8 cellular contexts compared by ENCODE assay signal in the genomic region with DNA sequence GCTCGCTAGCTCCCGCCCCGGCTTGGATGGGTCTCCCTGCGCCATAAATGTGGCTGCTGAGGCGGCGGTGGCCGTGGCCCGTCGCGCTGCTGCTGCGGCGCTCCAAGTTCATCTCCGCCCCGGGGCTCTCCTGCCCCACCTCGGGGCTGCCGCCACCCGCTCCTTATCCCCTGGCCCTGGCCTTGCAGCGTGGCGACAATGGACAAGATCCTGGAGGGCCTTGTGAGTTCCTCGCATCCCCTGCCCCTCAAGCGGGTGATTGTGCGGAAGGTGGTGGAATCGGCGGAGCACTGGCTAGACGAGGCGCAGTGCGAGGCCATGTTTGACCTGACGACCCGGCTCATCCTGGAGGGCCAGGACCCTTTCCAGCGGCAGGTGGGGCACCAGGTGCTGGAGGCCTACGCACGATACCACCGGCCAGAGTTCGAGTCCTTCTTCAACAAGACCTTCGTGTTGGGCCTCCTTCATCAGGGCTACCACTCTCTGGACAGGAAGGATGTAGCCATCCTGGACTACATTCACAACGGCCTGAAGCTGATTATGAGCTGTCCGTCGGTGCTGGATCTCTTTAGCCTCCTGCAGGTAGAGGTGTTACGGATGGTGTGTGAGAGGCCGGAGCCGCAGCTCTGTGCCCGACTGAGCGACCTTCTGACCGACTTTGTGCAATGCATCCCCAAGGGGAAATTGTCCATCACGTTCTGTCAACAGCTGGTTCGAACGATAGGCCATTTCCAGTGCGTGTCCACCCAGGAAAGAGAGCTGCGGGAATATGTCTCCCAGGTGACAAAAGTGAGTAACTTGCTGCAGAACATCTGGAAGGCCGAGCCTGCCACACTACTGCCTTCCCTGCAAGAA. TPM values are rescaled to one million over a fixed set of nuclear protein-coding genes. Genes with fewer than 3 reads are reported as not detected.
DNase-seq lines count a peak whose midpoint lies in the region; TF ChIP-seq lines count a peak whose summit lies in the region.

No MANE protein-coding gene starts in this region.

- no peaks in the 10 kb centered on the region for H3K9me3 ChIP-seq in skeletal muscle satellite cell (replicated peaks; ENCODE audit: low read length)

- peaks cover 27% of the 10 kb centered on the region for H3K4me1 ChIP-seq in skeletal muscle satellite cell (ENCODE audit: control insufficient read depth, insufficient read depth, low read length)

- DNase-seq in NCI-H82 (lab: John Stamatoyannopoulos, UW): peak; percentile 46
- no peak for DNase-seq in NCI-H82 treated with DMSO at 0.1 percent for 48 hours (lab: John Stamatoyannopoulos, UW; ENCODE audit: unreplicated experiment)
- DNase-seq in H7: peak; percentile 36
- no peak for DNase-seq in LNCaP clone FGC (ENCODE audit: low read depth)
- no peak for DNase-seq in cerebellar nuclear complex (lab: John Stamatoyannopoulos, UW)

- H3K4me2 ChIP-seq in skeletal muscle satellite cell (ENCODE audit: low read length): peak overlapping the region; percentile 96

- H3K27ac ChIP-seq in angular gyrus (ENCODE audit: low read depth, low read length): peak overlapping the region; percentile 57

- TF ChIP-seq CTCF in LNCaP clone FGC (IDR thresholded peaks at IDR 0.05; ENCODE audit: control insufficient read depth, extremely low read depth, insufficient read depth): no peak

- peak overlapping the region; percentile 89 for H3K9ac ChIP-seq in skeletal muscle satellite cell (ENCODE audit: low read depth, low read length)

- H3K36me3 ChIP-seq in H7 (replicated peaks; ENCODE audit: control insufficient read depth, insufficient read depth, low read length) (peaks cover 1% of the 10 kb centered on the region; the same call in 1 of the 2 replicates), skeletal muscle satellite cell (ENCODE audit: insufficient read depth, low read length) (peaks cover 16% of the 10 kb centered on the region)

- no peaks in the 10 kb centered on the region for H3K27me3 ChIP-seq in H7 (ENCODE audit: control insufficient read depth, insufficient read depth, low read length)
- H3K27me3 ChIP-seq in skeletal muscle satellite cell (ENCODE audit: control insufficient read depth, insufficient read depth, low read length): no peaks in the 10 kb centered on the region

- H3K4me3 ChIP-seq in H7 (ENCODE audit: insufficient read depth, low read depth, low read length) (peak overlapping the region; percentile 97), LNCaP clone FGC (ENCODE audit: low read depth, low read length) (peak overlapping the region; percentile 78), iPS-11a (ENCODE audit: low read depth, low read length) (peak overlapping the region; percentile 96), skeletal muscle satellite cell (ENCODE audit: low read length) (peak overlapping the region; percentile 90)

RNA-seq across cellular contexts. Expression of gene USP38, which starts 0.8 kb away (rescaled TPM):
- total RNA-seq in H7 (2014; rRNA removed; shearing (Covaris generic)): 16.8 and 17.8 TPM in 2 replicates
- total RNA-seq in skeletal muscle satellite cell (2012; rRNA removed): 21.3 and 22.9 TPM in 2 replicates

Comparison
In these comparisons a context has a peak if more than half of its experiments do, and no peak if none do; other contexts are left out.
1. DNase-seq: peak in NCI-H82 (single experiment) and H7 (single experiment); none in NCI-H82 treated with DMSO at 0.1 percent for 48 hours (single experiment), LNCaP clone FGC (single experiment) and cerebellar nuclear complex (0 of 2).
2. Peak in every context shown above with its lines, with median percentiles within 50 percentile points of each other: H3K4me3 ChIP-seq.